Comparison of ENCODE assay signal across 8 cellular contexts in genomic region chr10:75400163-75400768, GRCh38. TPM values are rescaled to one million over a fixed set of nuclear protein-coding genes. Genes with fewer than 3 reads are reported as not detected.
DNase-seq lines count a peak whose midpoint lies in the region; ATAC-seq, FAIRE-seq and TF ChIP-seq lines count a peak whose summit lies in the region.

No MANE protein-coding gene starts in this region.

- no peaks in the 10 kb centered on the region for H4K20me1 ChIP-seq in endothelial cell of umbilical vein (replicated peaks; ENCODE audit: control insufficient read depth, extremely low read depth, insufficient read depth, low read length)

- peaks cover 39% of the 10 kb centered on the region for H3K4me1 Mint-ChIP-seq in neural crest cell

- H3K27me3 ChIP-seq in endothelial cell of umbilical vein (ENCODE audit: control insufficient read depth in 2 of 2, insufficient read depth in 2 of 2, low read length in 2 of 2) = peaks cover 20 to 52% of the 10 kb centered on the region in 2 experiments

- POLR2A ChIA-PET in endothelial cell of umbilical vein (lab: Charles Lee) = no interaction called here

- no peaks in the 10 kb centered on the region for H3K9me3 ChIP-seq in endothelial cell of umbilical vein (replicated peaks; ENCODE audit: control insufficient read depth, insufficient read depth, low read length)

- CTCF ChIA-PET in endothelial cell of umbilical vein (lab: Charles Lee) = interaction anchor here (0.7 to 4.9 kb wide), 20 partner anchors 11 to 1712 kb away, joined by 3 to 70 read pairs (median 4); no protein-coding TSS in a partner anchor

- intact Hi-C loops in endothelial cell of umbilical vein (cut with micrococcal nuclease) = loop anchor here (1.0 to 5.0 kb wide), 7 partner anchors 67 to 636 kb away; no protein-coding TSS in a partner anchor

- TF ChIP-seq POLR2A in endothelial cell of umbilical vein (IDR thresholded peaks at IDR 0.05; ENCODE audit: low read depth, low read length) = no peak

- H3K4me1 ChIP-seq in endothelial cell of umbilical vein (ENCODE audit: control insufficient read depth, extremely low read depth, insufficient read depth, low read length) = peaks cover 40% of the 10 kb centered on the region

- FAIRE-seq in endothelial cell of umbilical vein (lab: Jason Lieb, UNC) = peak; percentile 15

- dilution Hi-C loops in endothelial cell of umbilical vein (cut with MboI; ENCODE audit: extremely low pct_ligation_motif_present, low sequenced_read_pairs) = no loop called here

- no peak overlapping the region for H3K27ac ChIP-seq in endothelial cell of umbilical vein (ENCODE audit: insufficient read depth, low read depth, low read length)

- TF ChIP-seq CTCF in endothelial cell of umbilical vein (IDR thresholded peaks at IDR 0.05; ENCODE audit: extremely low read depth in 1 of 2, insufficient read depth in 1 of 2, low read depth in 1 of 2, low read length in 2 of 2) (no peak), neural crest cell (conservative IDR thresholded peaks at IDR 0.05) (no peak)

- no peaks in the 10 kb centered on the region for H3K36me3 ChIP-seq in endothelial cell of umbilical vein (ENCODE audit: control insufficient read depth in 2 of 2, extremely low read depth in 1 of 2, insufficient read depth in 2 of 2, low read length in 2 of 2)

- H3K36me3 Mint-ChIP-seq in neural crest cell (ENCODE audit: low read depth) = peaks cover 8% of the 10 kb centered on the region

- BruUV-seq in endothelial cell of umbilical vein (replicated peaks; lab: Mats Ljungman, UMichigan) = no TSS peak

- peak overlapping the region; percentile 46 for H3K9ac ChIP-seq in endothelial cell of umbilical vein (replicated peaks; ENCODE audit: extremely low read depth, insufficient read depth, low read length)

- no peaks in the 10 kb centered on the region for H3K9me3 Mint-ChIP-seq in neural crest cell

- H3K4me2 ChIP-seq in endothelial cell of umbilical vein (ENCODE audit: insufficient read depth, low read length) = peak overlapping the region; percentile 88

- peaks cover 12% of the 10 kb centered on the region for H3K79me2 ChIP-seq in endothelial cell of umbilical vein (ENCODE audit: control insufficient read depth, insufficient read depth, low read length)

- DNase-seq in NCI-H1105 treated with DMSO at 0.1 percent for 48 hours (lab: John Stamatoyannopoulos, UW) = peak; percentile 47
- no peak for DNase-seq in NCI-H1105 (lab: John Stamatoyannopoulos, UW)
- DNase-seq in NCI-H526 treated with DMSO at 0.1 percent for 48 hours (lab: John Stamatoyannopoulos, UW) = peak; percentile 26
- peak; percentile 41 for DNase-seq in endothelial cell of umbilical vein (ENCODE audit: low read depth, low spot score)
- DNase-seq in neural crest cell (ENCODE audit: low read depth, low spot score) = no peak
- DNase-seq in stimulated activated CD4-positive, alpha-beta T cell treated with anti-CD3 and anti-CD28 coated beads, Interleukin-4, amount 100 ng/mL, for 24 hours = no peak

- no peaks in the 10 kb centered on the region for H3K9me1 ChIP-seq in endothelial cell of umbilical vein (replicated peaks; ENCODE audit: control insufficient read depth, extremely low read depth, insufficient read depth, low read length)

- ATAC-seq in HG02571 (IDR thresholded peaks at IDR 0.05; ENCODE audit: unreplicated experiment) (no peak), HG03135 (IDR thresholded peaks at IDR 0.05; ENCODE audit: unreplicated experiment) (no peak)

- H2AFZ ChIP-seq in endothelial cell of umbilical vein (ENCODE audit: low read depth, low read length) = peak overlapping the region; percentile 33

- peak overlapping the region; percentile 97 for H3K4me3 Mint-ChIP-seq in neural crest cell

- H3K4me3 ChIP-seq in endothelial cell of umbilical vein (replicated peaks in 1 of 3; ENCODE audit: insufficient read depth in 1 of 3, low read depth in 1 of 3, low read length in 3 of 3) = peak overlapping the region; percentile 52 to 81 (median 77)

- peak overlapping the region; percentile 88 for H3K27ac Mint-ChIP-seq in neural crest cell (ENCODE audit: unreplicated experiment)

- peaks cover 77% of the 10 kb centered on the region for H3K27me3 Mint-ChIP-seq in neural crest cell (ENCODE audit: low read depth)

TF ChIP-seq in endothelial cell of umbilical vein, 7 proteins besides CTCF, POLR2A, EP300 and RAD21:
- peak; percentile 4 for TF ChIP-seq EZH2 (IDR thresholded peaks at IDR 0.05; ENCODE audit: borderline replicate concordance, low read depth, low read length, severe bottlenecking)
- no peak for TF ChIP-seq JUN (IDR thresholded peaks at IDR 0.05; ENCODE audit: borderline replicate concordance, insufficient read depth, insufficient read length, low read depth)

RNA-seq across cellular contexts. Expression of gene ZNF503, which starts 1.3 kb away (rescaled TPM):
- total RNA-seq in endothelial cell of umbilical vein (2.2 and 2.7 TPM in 2 replicates), neural crest cell (14.6 and 15.9 TPM in 2 replicates)
- 0.58 and 0.73 TPM in 2 replicates for polyA plus RNA-seq in endothelial cell of umbilical vein
- polyA plus RNA-seq in endothelial cell of umbilical vein (2011; cell fraction: cytosol; rRNA removed) = 0.28 and 0.37 TPM in 2 replicates
- polyA plus RNA-seq in endothelial cell of umbilical vein (2011; cell fraction: nucleus; rRNA removed) = 0.37 and 0.39 TPM in 2 replicates
- 0.23 and 0.45 TPM in 2 replicates for polyA plus RNA-seq in endothelial cell of umbilical vein (2012)
- 0.40 and 0.66 TPM in 2 replicates for polyA minus RNA-seq in endothelial cell of umbilical vein
- 6.3 TPM for polyA minus RNA-seq in endothelial cell of umbilical vein (2011; cell fraction: cytosol; rRNA and poly(A)+ RNA removed)
- polyA minus RNA-seq in endothelial cell of umbilical vein (2011; cell fraction: nucleus; rRNA and poly(A)+ RNA removed) = 0.48 and 1.2 TPM in 2 replicates

RNA-seq across cellular contexts. Expression of gene LRMDA, which starts 31.2 kb away (rescaled TPM):
- total RNA-seq in endothelial cell of umbilical vein (5.1 and 9.7 TPM in 2 replicates), neural crest cell (0.98 and 3.1 TPM in 2 replicates)
- polyA plus RNA-seq in endothelial cell of umbilical vein = 7.0 and 18.0 TPM in 2 replicates
- polyA plus RNA-seq in endothelial cell of umbilical vein (2011; cell fraction: cytosol; rRNA removed) = 5.3 and 11.2 TPM in 2 replicates
- polyA plus RNA-seq in endothelial cell of umbilical vein (2011; cell fraction: nucleus; rRNA removed) = 3.7 and 6.1 TPM in 2 replicates
- 0.27 and 1.6 TPM in 2 replicates for polyA plus RNA-seq in endothelial cell of umbilical vein (2012)
- 6.9 and 22.5 TPM in 2 replicates for polyA minus RNA-seq in endothelial cell of umbilical vein
- polyA minus RNA-seq in endothelial cell of umbilical vein (2011; cell fraction: cytosol; rRNA and poly(A)+ RNA removed) = not detected
- 23.9 and 26.9 TPM in 2 replicates for polyA minus RNA-seq in endothelial cell of umbilical vein (2011; cell fraction: nucleus; rRNA and poly(A)+ RNA removed)

Comparison
In these comparisons a context has a peak if more than half of its experiments do, and no peak if none do; other contexts are left out.
1. DNase-seq: peak in NCI-H1105 treated with DMSO at 0.1 percent for 48 hours (single experiment), NCI-H526 treated with DMSO at 0.1 percent for 48 hours (single experiment) and endothelial cell of umbilical vein (single experiment); none in NCI-H1105 (single experiment), neural crest cell (single experiment) and stimulated activated CD4-positive, alpha-beta T cell treated with anti-CD3 and anti-CD28 coated beads, Interleukin-4, amount 100 ng/mL, for 24 hours (single experiment).